ENCODE assay signal across 8 cellular contexts in the genomic region with DNA sequence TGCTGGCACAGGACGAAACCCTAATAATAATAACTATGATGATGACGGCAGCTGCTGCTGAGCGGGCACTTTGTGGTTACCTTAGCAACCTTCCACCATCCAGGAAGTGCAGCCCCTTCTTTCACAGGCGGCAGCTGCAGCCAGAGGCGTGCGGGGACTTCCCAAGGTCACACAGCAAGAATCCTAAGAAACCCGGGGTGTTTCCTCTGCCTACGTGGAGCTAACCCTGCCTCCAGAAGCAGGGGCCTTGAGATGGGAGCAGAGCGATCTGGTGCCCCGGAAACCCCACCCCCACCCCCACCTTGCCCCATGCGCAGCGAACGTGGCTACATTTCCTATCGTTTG. TPM values are rescaled to one million over a fixed set of nuclear protein-coding genes. Genes with fewer than 3 reads are reported as not detected.
DNase-seq lines count a peak whose midpoint lies in the region; ATAC-seq, FAIRE-seq and TF ChIP-seq lines count a peak whose summit lies in the region.

No MANE protein-coding gene starts in this region.

- peak; percentile 12 to 23 for ATAC-seq in right cardiac atrium

- intact Hi-C loops in right cardiac atrium (cut with DNase I), result loop anchor here in 2 of 4 donors (10.0 kb wide), 2 partner anchors 762 to 862 kb away; no protein-coding TSS in a partner anchor

- H3K4me1 ChIP-seq in right cardiac atrium (ENCODE audit: control insufficient read depth, insufficient read depth, low read length) (no peaks in the 10 kb centered on the region), small intestine (ENCODE audit: control insufficient read depth in 2 of 2, insufficient read depth in 1 of 2, low read depth in 1 of 2, low read length in 1 of 2) (peaks cover 0 to 3% of the 10 kb centered on the region in 2 donors)

- H3K9me3 ChIP-seq in right cardiac atrium (ENCODE audit: control insufficient read depth, low read length), result no peaks in the 10 kb centered on the region
- H3K9me3 ChIP-seq in small intestine (ENCODE audit: control insufficient read depth, low read depth), result no peaks in the 10 kb centered on the region

- H3K4me1 Mint-ChIP-seq in activated naive CD8-positive, alpha-beta T cell treated with anti-CD3 and anti-CD28 coated beads for 36 hours, result peaks cover 37% of the 10 kb centered on the region

- H3K27ac Mint-ChIP-seq in activated naive CD8-positive, alpha-beta T cell treated with anti-CD3 and anti-CD28 coated beads for 36 hours, result peak overlapping the region; percentile 98

- DNase-seq in GM20000 (ENCODE audit: low spot score), result peak; percentile 58
- peak; percentile 76 for DNase-seq in HK-2 (ENCODE audit: unreplicated experiment)
- no peak for DNase-seq in RWPE1 (ENCODE audit: low spot score)
- peak; percentile 83 for DNase-seq in activated naive CD8-positive, alpha-beta T cell treated with anti-CD3 and anti-CD28 coated beads for 36 hours
- DNase-seq in right cardiac atrium, result peak in 1 of 3 donors; percentile 70
- peak; percentile 42 for DNase-seq in small intestine
- no peak for DNase-seq in pons (ENCODE audit: low spot score)

- no peaks in the 10 kb centered on the region for H3K36me3 Mint-ChIP-seq in activated naive CD8-positive, alpha-beta T cell treated with anti-CD3 and anti-CD28 coated beads for 36 hours

- peak overlapping the region; percentile 79 for H3K4me3 Mint-ChIP-seq in activated naive CD8-positive, alpha-beta T cell treated with anti-CD3 and anti-CD28 coated beads for 36 hours

- H3K9me3 Mint-ChIP-seq in activated naive CD8-positive, alpha-beta T cell treated with anti-CD3 and anti-CD28 coated beads for 36 hours, result no peaks in the 10 kb centered on the region

- WGBS in right cardiac atrium, result 2% methylated on average over 14 of the region's 14 CpGs
- WGBS in small intestine, 3 donors, result 0 to 2% (median 0%) methylated on average over 14 of the region's 14 CpGs

- TF ChIP-seq CTCF in C4-2B (conservative IDR thresholded peaks at IDR 0.05) (no peak), GM20000 (IDR thresholded peaks at IDR 0.05; ENCODE audit: extremely low read depth, missing control alignments) (no peak), RWPE1 (conservative IDR thresholded peaks at IDR 0.05; ENCODE audit: low read depth) (no peak)

- H3K27ac ChIP-seq in C4-2B (peak overlapping the region; percentile 84), RWPE1 (peak overlapping the region; percentile 100), right cardiac atrium (ENCODE audit: low read length) (peak overlapping the region; percentile 59), small intestine (ENCODE audit: low read depth in 1 of 2, low read length in 1 of 2) (peak overlapping the region; percentile 53 to 92)

- FAIRE-seq in small intestine (lab: Jason Lieb, UNC), result no peak

- no peaks in the 10 kb centered on the region for H3K36me3 ChIP-seq in small intestine (ENCODE audit: control insufficient read depth in 2 of 2, insufficient read depth in 2 of 2, low read length in 2 of 2)

- POLR2A ChIA-PET in RWPE1 (lab: Yijun Ruan, JAX; ENCODE audit: low non-redundant PET), result no interaction called here

- peaks cover 3% of the 10 kb centered on the region for H3K27me3 Mint-ChIP-seq in activated naive CD8-positive, alpha-beta T cell treated with anti-CD3 and anti-CD28 coated beads for 36 hours

- CTCF ChIA-PET in RWPE1 (lab: Yijun Ruan, JAX), result interaction anchor here (0.6 to 8.2 kb wide), 15 partner anchors 10 to 1126 kb away, joined by 3 to 321 read pairs (median 4); partner anchors contain the start of genes EIF1, KRT15 and KRT17

- H3K27me3 ChIP-seq in right cardiac atrium (ENCODE audit: control insufficient read depth, insufficient read depth) (no peaks in the 10 kb centered on the region), small intestine (ENCODE audit: control insufficient read depth in 2 of 2, insufficient read depth in 2 of 2, low read length in 2 of 2) (no peaks in the 10 kb centered on the region)

- H3K4me3 ChIP-seq in right cardiac atrium (ENCODE audit: low read length), result peak overlapping the region; percentile 49
- H3K4me3 ChIP-seq in small intestine (ENCODE audit: low read depth in 1 of 2, low read length in 2 of 2), result peak overlapping the region in 1 of 2 donors; percentile 50

RNA-seq across cellular contexts. Expression of gene EIF1, which starts 22.4 kb away (rescaled TPM):
- total RNA-seq in activated naive CD8-positive, alpha-beta T cell treated with anti-CD3 and anti-CD28 coated beads for 36 hours, result 1,000 to 10,000 TPM; 1,196 to 1,277 TPM
- 1,000 to 10,000 TPM in 2 of 4 donors, 100 to 1,000 TPM in 2; 959 to 1,186 (median 1,014) TPM for total RNA-seq in right cardiac atrium
- 983 TPM for polyA plus RNA-seq in right cardiac atrium
- polyA plus RNA-seq in small intestine, result 100 to 1,000 TPM; 328 to 703 (median 533) TPM

RNA-seq across cellular contexts. Expression of gene KRT17, which starts 41.9 kb away (rescaled TPM):
- not detected for total RNA-seq in activated naive CD8-positive, alpha-beta T cell treated with anti-CD3 and anti-CD28 coated beads for 36 hours
- total RNA-seq in right cardiac atrium, result not detected
- polyA plus RNA-seq in right cardiac atrium (0.09 TPM), small intestine (1 to 10 TPM in 2 of 3 donors, not detected in 1; 1.8 to 2.4 TPM)

RNA-seq across cellular contexts. Expression of gene GAST, which starts 45.8 kb away (rescaled TPM):
- total RNA-seq in activated naive CD8-positive, alpha-beta T cell treated with anti-CD3 and anti-CD28 coated beads for 36 hours, result not detected
- not detected for total RNA-seq in right cardiac atrium
- polyA plus RNA-seq in right cardiac atrium (not detected), small intestine (1 to 10 TPM in 1 of 3 donors, not detected in 2; 1.9 TPM)

RNA-seq across cellular contexts. Expression of gene KRT16, which starts 53.7 kb away (rescaled TPM):
- total RNA-seq in activated naive CD8-positive, alpha-beta T cell treated with anti-CD3 and anti-CD28 coated beads for 36 hours, result not detected
- total RNA-seq in right cardiac atrium, result not detected
- 0.27 TPM for polyA plus RNA-seq in right cardiac atrium
- under 1 TPM in 1 of 3 donors, not detected in 2; 0.25 TPM for polyA plus RNA-seq in small intestine

Comparison
In these comparisons a context has a peak if more than half of its experiments do, and no peak if none do; other contexts are left out.
1. DNase-seq: peak in GM20000 (single experiment), HK-2 (single experiment), activated naive CD8-positive, alpha-beta T cell treated with anti-CD3 and anti-CD28 coated beads for 36 hours (single experiment) and small intestine (single experiment); none in RWPE1 (single experiment) and pons (single experiment).
2. Peak in every context shown above with its lines, with median percentiles within 50 percentile points of each other: H3K27ac ChIP-seq.